16 cellular contexts compared by ENCODE assay signal in the genomic region with DNA sequence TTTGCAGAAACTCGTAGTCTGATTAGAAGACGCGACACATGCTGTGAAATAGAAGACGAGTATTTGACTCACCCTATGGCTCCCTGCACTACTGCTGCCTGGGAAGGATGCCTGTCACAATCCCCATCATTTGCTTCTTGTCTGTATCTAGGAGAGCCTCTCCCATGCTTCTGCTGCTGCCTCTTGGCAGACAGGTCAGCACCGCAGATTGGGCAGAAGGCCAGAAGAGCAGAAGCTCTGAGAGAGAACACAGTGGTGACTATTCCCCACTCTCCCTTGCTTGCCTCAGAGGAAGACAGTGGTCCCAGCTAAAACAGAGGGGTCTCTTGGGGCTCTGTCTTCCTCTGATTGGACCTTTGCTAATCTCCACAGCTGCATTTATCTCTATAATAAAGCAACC.
"Had no signal": no experiment of that assay in that cellular context is flagged by ENCODE, and none has a peak within 500 bp of the region (broad histone marks: within the 10 kb centered on the region; RNA-seq: fewer than 3 reads in every experiment).

No MANE protein-coding gene starts in this region.

- H3K9me3 Mint-ChIP-seq: activated naive CD8-positive, alpha-beta T cell treated with anti-CD3 and anti-CD28 coated beads, Interleukin-2, amount 50 U/mL, for 24 hours; stimulated activated effector memory CD8-positive, alpha-beta T cell treated with anti-CD3 and anti-CD28 coated beads, Interleukin-12 subunit alpha, Interleukin-12 subunit beta, amount 100 ng/mL, for 72 hours had no signal

- H3K4me3 ChIP-seq: cardiac muscle cell, coronary artery, right atrium auricular region, smooth muscle cell, transverse colon had no signal

- H3K36me3 Mint-ChIP-seq: stimulated activated effector memory CD8-positive, alpha-beta T cell treated with anti-CD3 and anti-CD28 coated beads, Interleukin-12 subunit alpha, Interleukin-12 subunit beta, amount 100 ng/mL, for 72 hours; T-cell; WTC11 had no signal

- DNase-seq: activated CD4-positive, alpha-beta T cell treated with anti-CD3 and anti-CD28 coated beads for 48 hours; activated naive CD4-positive, alpha-beta T cell treated with Interleukin-2 at 50 U/mL for 16 hours; activated naive CD8-positive, alpha-beta T cell treated with anti-CD3 and anti-CD28 coated beads, Interleukin-2, amount 50 U/mL, for 24 hours; effector CD8-positive, alpha-beta T cell; hippocampal formation; midbrain; posterior cingulate gyrus; T-cell; T1000; transverse colon had no signal

- H3K27ac Mint-ChIP-seq: activated naive CD8-positive, alpha-beta T cell treated with anti-CD3 and anti-CD28 coated beads, Interleukin-2, amount 50 U/mL, for 24 hours; stimulated activated effector memory CD8-positive, alpha-beta T cell treated with anti-CD3 and anti-CD28 coated beads, Interleukin-12 subunit alpha, Interleukin-12 subunit beta, amount 100 ng/mL, for 72 hours; T-cell; WTC11 had no signal

- H3K4me1 Mint-ChIP-seq: activated naive CD8-positive, alpha-beta T cell treated with anti-CD3 and anti-CD28 coated beads, Interleukin-2, amount 50 U/mL, for 24 hours; stimulated activated effector memory CD8-positive, alpha-beta T cell treated with anti-CD3 and anti-CD28 coated beads, Interleukin-12 subunit alpha, Interleukin-12 subunit beta, amount 100 ng/mL, for 72 hours; T-cell; WTC11 had no signal

- H3K4me3 Mint-ChIP-seq: activated naive CD8-positive, alpha-beta T cell treated with anti-CD3 and anti-CD28 coated beads, Interleukin-2, amount 50 U/mL, for 24 hours; stimulated activated effector memory CD8-positive, alpha-beta T cell treated with anti-CD3 and anti-CD28 coated beads, Interleukin-12 subunit alpha, Interleukin-12 subunit beta, amount 100 ng/mL, for 72 hours; T-cell; WTC11 had no signal
